Comparison of ENCODE assay signal across 28 cellular contexts in the genomic region with DNA sequence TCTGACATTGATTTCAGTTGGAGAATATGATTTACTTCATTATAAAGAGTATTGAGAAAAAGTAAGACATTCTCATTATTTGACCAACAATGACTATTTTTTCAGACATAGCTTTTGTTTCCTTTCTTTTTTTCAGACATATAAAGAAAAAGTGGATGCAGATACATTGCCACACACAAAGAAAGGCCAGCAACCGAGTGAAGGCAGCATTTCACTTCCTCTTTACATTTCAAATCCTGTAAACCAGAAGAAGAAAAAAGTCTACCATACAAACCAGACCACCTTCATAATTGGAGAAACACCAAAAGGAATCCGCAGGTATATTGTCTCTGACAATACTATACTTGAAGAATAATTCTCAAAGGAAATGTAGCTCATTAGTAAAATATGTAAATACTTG.
"Had no signal": no experiment of that assay in that cellular context is flagged by ENCODE, and none has a peak within 500 bp of the region (broad histone marks: within the 10 kb centered on the region; RNA-seq: fewer than 3 reads in every experiment).

No MANE protein-coding gene starts in this region.

- DNase-seq: activated CD4-positive, alpha-beta memory T cell treated with anti-CD3 and anti-CD28 coated beads, Interleukin-2, amount 10 ng/mL, durations not matched to agents 7 days and 5 days; activated CD4-positive, alpha-beta T cell treated with anti-CD3 and anti-CD28 coated beads for 36 hours; activated CD4-positive, alpha-beta T cell treated with anti-CD3 and anti-CD28 coated beads, Interleukin-2, amount 50 U/mL, for 1 hour; activated gamma-delta T cell; activated naive CD4-positive, alpha-beta T cell treated with anti-CD3 and anti-CD28 coated beads for 36 hours; activated T-cell treated with anti-CD3 and anti-CD28 coated beads for 4 hours; activated T-cell treated with anti-CD3 and anti-CD28 coated beads, Interleukin-2, amount 50 U/mL, for 48 hours; amygdala; brain microvascular endothelial cell; cerebellar nuclear complex; MG63; NCI-H1092 treated with DMSO at 0.1 percent for 48 hours; NCI-H1417 treated with DMSO at 0.1 percent for 48 hours; NCI-H1694 treated with DMSO at 0.1 percent for 48 hours; NCI-H2029 treated with DMSO at 0.1 percent for 48 hours; NCI-H345; NCI-H510A; NCI-H526 treated with DMSO at 0.1 percent for 48 hours; NCI-H82; RPMI8226; T-cell; T-helper 2 cell; T1000; WERI-Rb-1 had no signal

- ATAC-seq: activated CD4-positive, alpha-beta T cell treated with anti-CD3 and anti-CD28 coated beads for 36 hours; activated T-helper 17 cell treated with anti-CD3 and anti-CD28 coated beads, Interleukin-2, amount 50 U/mL, for 72 hours; Right ventricle myocardium inferior; SK-N-SH treated with all-trans-retinoic acid at 6 μM for 48 hours; T-cell had no signal

- FAIRE-seq: astrocyte had no signal
